Comparison of ENCODE assay signal across 1 cellular context in genomic region chr4:81715335-81715734, GRCh38.
TF ChIP-seq lines count a peak whose summit lies in the region.

No MANE protein-coding gene starts in this region.

TF ChIP-seq in GM23338, 12 proteins besides CTCF, POLR2A, EP300 and RAD21 (continued from another document):
- TF ChIP-seq, protein P1, sequence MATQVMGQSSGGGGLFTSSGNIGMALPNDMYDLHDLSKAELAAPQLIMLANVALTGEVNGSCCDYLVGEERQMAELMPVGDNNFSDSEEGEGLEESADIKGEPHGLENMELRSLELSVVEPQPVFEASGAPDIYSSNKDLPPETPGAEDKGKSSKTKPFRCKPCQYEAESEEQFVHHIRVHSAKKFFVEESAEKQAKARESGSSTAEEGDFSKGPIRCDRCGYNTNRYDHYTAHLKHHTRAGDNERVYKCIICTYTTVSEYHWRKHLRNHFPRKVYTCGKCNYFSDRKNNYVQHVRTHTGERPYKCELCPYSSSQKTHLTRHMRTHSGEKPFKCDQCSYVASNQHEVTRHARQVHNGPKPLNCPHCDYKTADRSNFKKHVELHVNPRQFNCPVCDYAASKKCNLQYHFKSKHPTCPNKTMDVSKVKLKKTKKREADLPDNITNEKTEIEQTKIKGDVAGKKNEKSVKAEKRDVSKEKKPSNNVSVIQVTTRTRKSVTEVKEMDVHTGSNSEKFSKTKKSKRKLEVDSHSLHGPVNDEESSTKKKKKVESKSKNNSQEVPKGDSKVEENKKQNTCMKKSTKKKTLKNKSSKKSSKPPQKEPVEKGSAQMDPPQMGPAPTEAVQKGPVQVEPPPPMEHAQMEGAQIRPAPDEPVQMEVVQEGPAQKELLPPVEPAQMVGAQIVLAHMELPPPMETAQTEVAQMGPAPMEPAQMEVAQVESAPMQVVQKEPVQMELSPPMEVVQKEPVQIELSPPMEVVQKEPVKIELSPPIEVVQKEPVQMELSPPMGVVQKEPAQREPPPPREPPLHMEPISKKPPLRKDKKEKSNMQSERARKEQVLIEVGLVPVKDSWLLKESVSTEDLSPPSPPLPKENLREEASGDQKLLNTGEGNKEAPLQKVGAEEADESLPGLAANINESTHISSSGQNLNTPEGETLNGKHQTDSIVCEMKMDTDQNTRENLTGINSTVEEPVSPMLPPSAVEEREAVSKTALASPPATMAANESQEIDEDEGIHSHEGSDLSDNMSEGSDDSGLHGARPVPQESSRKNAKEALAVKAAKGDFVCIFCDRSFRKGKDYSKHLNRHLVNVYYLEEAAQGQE (IDR thresholded peaks at IDR 0.05; ENCODE audit: unreplicated experiment), result no peak
- TF ChIP-seq EZH2 (IDR thresholded peaks at IDR 0.05; ENCODE audit: low read depth, unreplicated experiment), result no peak
- TF ChIP-seq JUNB (IDR thresholded peaks at IDR 0.05; ENCODE audit: unreplicated experiment), result no peak
- TF ChIP-seq NANOG (IDR thresholded peaks at IDR 0.05; ENCODE audit: borderline replicate concordance), result no peak
- TF ChIP-seq EZH2phosphoT487 (IDR thresholded peaks at IDR 0.05; ENCODE audit: unreplicated experiment), result no peak
- TF ChIP-seq ZNF114 (CRISPR knock-in tag; IDR thresholded peaks at IDR 0.05), result no peak
- TF ChIP-seq POLR2AphosphoS5 (IDR thresholded peaks at IDR 0.05; ENCODE audit: low read depth), result no peak
- TF ChIP-seq CREB1 (CRISPR knock-in tag; IDR thresholded peaks at IDR 0.05; ENCODE audit: low read depth), result no peak
- TF ChIP-seq STAT1 (IDR thresholded peaks at IDR 0.05; ENCODE audit: unreplicated experiment), result no peak
- no peak for TF ChIP-seq ZNF331 (CRISPR knock-in tag; IDR thresholded peaks at IDR 0.05; ENCODE audit: low read depth)
- TF ChIP-seq, protein P2, sequence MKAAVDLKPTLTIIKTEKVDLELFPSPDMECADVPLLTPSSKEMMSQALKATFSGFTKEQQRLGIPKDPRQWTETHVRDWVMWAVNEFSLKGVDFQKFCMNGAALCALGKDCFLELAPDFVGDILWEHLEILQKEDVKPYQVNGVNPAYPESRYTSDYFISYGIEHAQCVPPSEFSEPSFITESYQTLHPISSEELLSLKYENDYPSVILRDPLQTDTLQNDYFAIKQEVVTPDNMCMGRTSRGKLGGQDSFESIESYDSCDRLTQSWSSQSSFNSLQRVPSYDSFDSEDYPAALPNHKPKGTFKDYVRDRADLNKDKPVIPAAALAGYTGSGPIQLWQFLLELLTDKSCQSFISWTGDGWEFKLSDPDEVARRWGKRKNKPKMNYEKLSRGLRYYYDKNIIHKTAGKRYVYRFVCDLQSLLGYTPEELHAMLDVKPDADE (IDR thresholded peaks at IDR 0.05), result no peak
